12 cellular contexts compared by ENCODE assay signal in the genomic region with DNA sequence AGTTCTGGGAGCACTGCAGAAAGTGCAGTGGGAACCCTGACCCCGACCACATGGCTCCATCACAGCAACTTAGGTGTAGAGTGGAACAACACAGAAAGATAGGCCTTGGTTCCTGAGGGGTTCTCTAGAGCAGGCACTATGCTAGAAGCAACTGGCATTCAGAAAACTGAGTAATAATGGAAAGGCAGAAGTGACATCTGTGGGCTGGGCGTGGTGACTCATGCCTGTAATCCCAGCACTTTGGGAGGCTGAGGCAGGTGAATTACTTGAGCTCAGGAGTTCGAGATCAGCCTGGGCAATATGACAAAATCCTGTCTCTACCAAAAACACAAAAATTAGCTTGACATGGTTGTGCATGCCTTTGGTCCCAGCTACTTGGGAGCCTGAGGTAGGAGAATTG. TPM values are rescaled to one million over a fixed set of nuclear protein-coding genes. Genes with fewer than 3 reads are reported as not detected.
A peak's percentile ranks its signal among the peaks of the same experiment; 100 is the strongest.
DNase-seq lines count a peak whose midpoint lies in the region; ATAC-seq and TF ChIP-seq lines count a peak whose summit lies in the region.
"Had no signal": no experiment of that assay in that cellular context is flagged by ENCODE, and none has a peak within 500 bp of the region (broad histone marks: within the 10 kb centered on the region; RNA-seq: fewer than 3 reads in every experiment).

No MANE protein-coding gene starts in this region.

- peak overlapping the region; percentile 79 for H3K4me3 Mint-ChIP-seq in natural killer cell treated with Interleukin-12 subunit alpha and Interleukin-12 subunit beta and Interleukin-15 and Interleukin-18, amount 100 ng/mL, for 72 hours
- H3K4me3 Mint-ChIP-seq in natural killer cell: no peak overlapping the region
- H3K4me3 Mint-ChIP-seq in activated CD4-positive, alpha-beta T cell treated with anti-CD3 and anti-CD28 coated beads, Interleukin-2, amount 10 ng/mL, durations not matched to agents 7 days and 5 days: peak overlapping the region; percentile 39
- H3K4me3 Mint-ChIP-seq in stimulated activated naive CD8-positive, alpha-beta T cell treated with anti-CD3 and anti-CD28 coated beads, Interleukin-15, amount 100 ng/mL, for 72 hours: peak overlapping the region; percentile 57 to 68
- H3K4me3 Mint-ChIP-seq: HFFc6, memory B cell had no signal

- no peak for DNase-seq in natural killer cell treated with Interleukin-12 subunit alpha and Interleukin-12 subunit beta and Interleukin-15 and Interleukin-18, amount 100 ng/mL, for 72 hours (ENCODE audit: low spot score)
- DNase-seq in natural killer cell (no peak), kidney tubule cell (ENCODE audit: low spot score) (peak; percentile 39), C1 segment of cervical spinal cord (lab: John Stamatoyannopoulos, UW) (no peak), ureter (ENCODE audit: low spot score) (no peak), COLO668 (lab: John Stamatoyannopoulos, UW; ENCODE audit: unreplicated experiment) (no peak)
- no peak for DNase-seq in activated CD4-positive, alpha-beta T cell treated with anti-CD3 and anti-CD28 coated beads, Interleukin-2, amount 10 ng/mL, durations not matched to agents 7 days and 5 days
- peak; percentile 33 to 58 for DNase-seq in stimulated activated naive CD8-positive, alpha-beta T cell treated with anti-CD3 and anti-CD28 coated beads, Interleukin-15, amount 100 ng/mL, for 72 hours
- DNase-seq: cortex of kidney, HFFc6, NCI-H187 treated with DMSO at 0.1 percent for 48 hours had no signal

- POLR2A ChIA-PET in activated CD4-positive, alpha-beta T cell treated with anti-CD3 and anti-CD28 coated beads, Interleukin-2, amount 10 ng/mL, durations not matched to agents 7 days and 5 days (lab: Charles Lee): no interaction called here

- peaks cover 35 to 39% of the 10 kb centered on the region in 2 donors for H3K4me1 Mint-ChIP-seq in natural killer cell treated with Interleukin-12 subunit alpha and Interleukin-12 subunit beta and Interleukin-15 and Interleukin-18, amount 100 ng/mL, for 72 hours (ENCODE audit: low read depth in 2 of 2)
- H3K4me1 Mint-ChIP-seq in natural killer cell: peaks cover 13 to 17% of the 10 kb centered on the region in 2 donors
- peaks cover 75% of the 10 kb centered on the region for H3K4me1 Mint-ChIP-seq in activated CD4-positive, alpha-beta T cell treated with anti-CD3 and anti-CD28 coated beads, Interleukin-2, amount 10 ng/mL, durations not matched to agents 7 days and 5 days
- H3K4me1 Mint-ChIP-seq in stimulated activated naive CD8-positive, alpha-beta T cell treated with anti-CD3 and anti-CD28 coated beads, Interleukin-15, amount 100 ng/mL, for 72 hours: peaks cover 64% of the 10 kb centered on the region

- no peaks in the 10 kb centered on the region for H3K27me3 Mint-ChIP-seq in natural killer cell treated with Interleukin-12 subunit alpha and Interleukin-12 subunit beta and Interleukin-15 and Interleukin-18, amount 100 ng/mL, for 72 hours
- no peaks in the 10 kb centered on the region for H3K27me3 Mint-ChIP-seq in natural killer cell (ENCODE audit: low read depth in 2 of 2)
- no peaks in the 10 kb centered on the region for H3K27me3 Mint-ChIP-seq in activated CD4-positive, alpha-beta T cell treated with anti-CD3 and anti-CD28 coated beads, Interleukin-2, amount 10 ng/mL, durations not matched to agents 7 days and 5 days
- no peaks in the 10 kb centered on the region for H3K27me3 Mint-ChIP-seq in stimulated activated naive CD8-positive, alpha-beta T cell treated with anti-CD3 and anti-CD28 coated beads, Interleukin-15, amount 100 ng/mL, for 72 hours
- H3K27me3 Mint-ChIP-seq: memory B cell had no signal

- CTCF ChIA-PET in activated CD4-positive, alpha-beta T cell treated with anti-CD3 and anti-CD28 coated beads, Interleukin-2, amount 10 ng/mL, durations not matched to agents 7 days and 5 days (lab: Charles Lee): interaction anchor here (1.8 kb wide), 1 partner anchor 12 kb away, joined by 4 read pairs; no protein-coding TSS in a partner anchor

- TF ChIP-seq CTCF in natural killer cell (IDR thresholded peaks at IDR 0.05): no peak

- ATAC-seq in natural killer cell treated with Interleukin-12 subunit alpha and Interleukin-12 subunit beta and Interleukin-15 and Interleukin-18, amount 100 ng/mL, for 72 hours: peak; percentile 57 to 77
- ATAC-seq in natural killer cell: no peak
- peak; percentile 94 for ATAC-seq in stimulated activated naive CD8-positive, alpha-beta T cell treated with anti-CD3 and anti-CD28 coated beads, Interleukin-15, amount 100 ng/mL, for 72 hours

- H3K9me3 Mint-ChIP-seq in natural killer cell treated with Interleukin-12 subunit alpha and Interleukin-12 subunit beta and Interleukin-15 and Interleukin-18, amount 100 ng/mL, for 72 hours: no peaks in the 10 kb centered on the region
- H3K9me3 Mint-ChIP-seq in natural killer cell: no peaks in the 10 kb centered on the region
- H3K9me3 Mint-ChIP-seq in activated CD4-positive, alpha-beta T cell treated with anti-CD3 and anti-CD28 coated beads, Interleukin-2, amount 10 ng/mL, durations not matched to agents 7 days and 5 days: no peaks in the 10 kb centered on the region
- H3K9me3 Mint-ChIP-seq in stimulated activated naive CD8-positive, alpha-beta T cell treated with anti-CD3 and anti-CD28 coated beads, Interleukin-15, amount 100 ng/mL, for 72 hours: no peaks in the 10 kb centered on the region
- H3K9me3 Mint-ChIP-seq: HFFc6, memory B cell had no signal

- H3K27ac Mint-ChIP-seq in natural killer cell treated with Interleukin-12 subunit alpha and Interleukin-12 subunit beta and Interleukin-15 and Interleukin-18, amount 100 ng/mL, for 72 hours: peak overlapping the region; percentile 87 to 89
- no peak overlapping the region for H3K27ac Mint-ChIP-seq in natural killer cell
- H3K27ac Mint-ChIP-seq in activated CD4-positive, alpha-beta T cell treated with anti-CD3 and anti-CD28 coated beads, Interleukin-2, amount 10 ng/mL, durations not matched to agents 7 days and 5 days: peak overlapping the region; percentile 70
- H3K27ac Mint-ChIP-seq in stimulated activated naive CD8-positive, alpha-beta T cell treated with anti-CD3 and anti-CD28 coated beads, Interleukin-15, amount 100 ng/mL, for 72 hours: peak overlapping the region; percentile 85 to 95
- H3K27ac Mint-ChIP-seq: HFFc6, memory B cell had no signal

- peaks cover 29% of the 10 kb centered on the region for H3K36me3 Mint-ChIP-seq in natural killer cell treated with Interleukin-12 subunit alpha and Interleukin-12 subunit beta and Interleukin-15 and Interleukin-18, amount 100 ng/mL, for 72 hours
- H3K36me3 Mint-ChIP-seq in natural killer cell: peaks cover 15% of the 10 kb centered on the region
- H3K36me3 Mint-ChIP-seq in activated CD4-positive, alpha-beta T cell treated with anti-CD3 and anti-CD28 coated beads, Interleukin-2, amount 10 ng/mL, durations not matched to agents 7 days and 5 days (ENCODE audit: low read depth): peaks cover 76% of the 10 kb centered on the region

- intact Hi-C loops in natural killer cell (cut with micrococcal nuclease): no loop called here

RNA-seq across cellular contexts. Expression of a gene that starts 5.3 kb away (rescaled TPM):
- 100 to 1,000 TPM in 1 of 2 donors, 10 to 100 TPM in 1; 78.8 to 109 TPM for total RNA-seq in natural killer cell treated with Interleukin-12 subunit alpha and Interleukin-12 subunit beta and Interleukin-15 and Interleukin-18, amount 100 ng/mL, for 72 hours
- 10 to 100 TPM; 28.2 to 38.2 (median 32.0) TPM for total RNA-seq in natural killer cell
- 100 to 1,000 TPM in 1 of 2 experiments, 10 to 100 TPM in 1; 81.9 to 101 TPM for total RNA-seq in activated CD4-positive, alpha-beta T cell treated with anti-CD3 and anti-CD28 coated beads, Interleukin-2, amount 10 ng/mL, durations not matched to agents 7 days and 5 days
- total RNA-seq in ureter: 59.9 TPM

RNA-seq across cellular contexts. Expression of a gene that starts 8.7 kb away (rescaled TPM):
- 1 to 10 TPM in 1 of 2 donors, under 1 TPM in 1; 0.59 to 1.2 TPM for total RNA-seq in natural killer cell treated with Interleukin-12 subunit alpha and Interleukin-12 subunit beta and Interleukin-15 and Interleukin-18, amount 100 ng/mL, for 72 hours
- total RNA-seq in natural killer cell (1 to 10 TPM in 1 of 3 donors, not detected in 2; 2.3 TPM), ureter (13.4 TPM)
- 1 to 10 TPM; 1.9 to 2.2 TPM for total RNA-seq in activated CD4-positive, alpha-beta T cell treated with anti-CD3 and anti-CD28 coated beads, Interleukin-2, amount 10 ng/mL, durations not matched to agents 7 days and 5 days

RNA-seq across cellular contexts. Expression of a gene that starts 23.8 kb away (rescaled TPM):
- total RNA-seq in natural killer cell treated with Interleukin-12 subunit alpha and Interleukin-12 subunit beta and Interleukin-15 and Interleukin-18, amount 100 ng/mL, for 72 hours: under 1 TPM; 0.64 to 0.78 TPM
- 10 to 100 TPM in 2 of 3 donors, 1 to 10 TPM in 1; 5.7 to 74.9 (median 11.7) TPM for total RNA-seq in natural killer cell
- total RNA-seq in activated CD4-positive, alpha-beta T cell treated with anti-CD3 and anti-CD28 coated beads, Interleukin-2, amount 10 ng/mL, durations not matched to agents 7 days and 5 days: under 1 TPM; 0.29 to 0.32 TPM
- 13.7 TPM for total RNA-seq in ureter
- total RNA-seq: HFFc6 had no signal

Comparison
In these comparisons a context has a peak if more than half of its experiments do, and no peak if none do; other contexts are left out.
1. ATAC-seq: peak in natural killer cell treated with Interleukin-12 subunit alpha and Interleukin-12 subunit beta and Interleukin-15 and Interleukin-18, amount 100 ng/mL, for 72 hours (2 of 2) and stimulated activated naive CD8-positive, alpha-beta T cell treated with anti-CD3 and anti-CD28 coated beads, Interleukin-15, amount 100 ng/mL, for 72 hours (single experiment); none in natural killer cell (0 of 3).
2. H3K27ac Mint-ChIP-seq: peak in natural killer cell treated with Interleukin-12 subunit alpha and Interleukin-12 subunit beta and Interleukin-15 and Interleukin-18, amount 100 ng/mL, for 72 hours (2 of 2), activated CD4-positive, alpha-beta T cell treated with anti-CD3 and anti-CD28 coated beads, Interleukin-2, amount 10 ng/mL, durations not matched to agents 7 days and 5 days (single experiment) and stimulated activated naive CD8-positive, alpha-beta T cell treated with anti-CD3 and anti-CD28 coated beads, Interleukin-15, amount 100 ng/mL, for 72 hours (2 of 2); none in natural killer cell (0 of 2).
3. DNase-seq: peak in kidney tubule cell (single experiment) and stimulated activated naive CD8-positive, alpha-beta T cell treated with anti-CD3 and anti-CD28 coated beads, Interleukin-15, amount 100 ng/mL, for 72 hours (2 of 2); none in natural killer cell treated with Interleukin-12 subunit alpha and Interleukin-12 subunit beta and Interleukin-15 and Interleukin-18, amount 100 ng/mL, for 72 hours (single experiment), natural killer cell (single experiment), activated CD4-positive, alpha-beta T cell treated with anti-CD3 and anti-CD28 coated beads, Interleukin-2, amount 10 ng/mL, durations not matched to agents 7 days and 5 days (single experiment), C1 segment of cervical spinal cord (0 of 14), ureter (single experiment) and COLO668 (single experiment).